In the genomic region with DNA sequence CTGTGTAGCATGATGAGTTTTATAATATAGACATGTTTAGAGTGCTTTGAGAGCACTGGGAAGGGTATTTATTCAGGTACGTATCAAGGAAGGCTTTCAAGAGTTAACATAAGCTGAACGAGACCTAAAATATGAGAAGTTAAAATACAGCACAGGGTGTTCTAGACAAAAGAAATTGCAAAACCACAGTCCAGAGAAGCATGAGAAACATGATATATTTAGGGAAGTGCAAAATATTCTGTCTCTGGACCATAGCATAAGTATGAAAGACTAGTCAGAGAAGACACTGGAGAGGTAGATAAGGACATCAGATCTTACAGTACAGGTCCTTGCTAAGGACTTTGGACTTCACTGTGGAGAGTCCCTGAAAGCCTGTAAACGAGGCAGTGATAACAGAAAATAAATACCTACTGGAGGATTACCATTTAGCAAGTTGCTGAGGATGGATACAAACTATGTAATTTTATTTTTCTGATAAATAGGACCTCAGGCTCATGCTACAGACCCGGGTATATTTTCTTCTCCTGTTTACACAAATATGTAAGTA, we compare ENCODE assay signal across 21 cellular contexts.
"Had no signal": no experiment of that assay in that cellular context is flagged by ENCODE, and none has a peak within 500 bp of the region (broad histone marks: within the 10 kb centered on the region; RNA-seq: fewer than 3 reads in every experiment).

No MANE protein-coding gene starts in this region.

- H3K9me3 ChIP-seq: ascending aorta, colonic mucosa, lower lobe of right lung, neutrophil had no signal

- H3K9me3 Mint-ChIP-seq: activated CD4-positive, alpha-beta T cell treated with anti-CD3 and anti-CD28 coated beads, Interleukin-2, amount 10 ng/mL, durations not matched to agents 7 days and 5 days; activated naive CD4-positive, alpha-beta T cell treated with anti-CD3 and anti-CD28 coated beads for 36 hours; activated naive CD8-positive, alpha-beta T cell treated with anti-CD3 and anti-CD28 coated beads, Interleukin-2, amount 50 U/mL, for 24 hours; endodermal cell had no signal

- H3K36me3 ChIP-seq: ascending aorta, colonic mucosa, lower lobe of right lung, neutrophil, tibial nerve had no signal

- H3K27ac Mint-ChIP-seq: activated CD4-positive, alpha-beta T cell treated with anti-CD3 and anti-CD28 coated beads, Interleukin-2, amount 10 ng/mL, durations not matched to agents 7 days and 5 days; activated CD8-positive, alpha-beta T cell treated with anti-CD3 and anti-CD28 coated beads, Interleukin-2, amount 10 ng/mL, durations not matched to agents 7 days and 5 days; activated naive CD4-positive, alpha-beta T cell treated with anti-CD3 and anti-CD28 coated beads for 36 hours; activated naive CD8-positive, alpha-beta T cell treated with anti-CD3 and anti-CD28 coated beads, Interleukin-2, amount 50 U/mL, for 24 hours; activated T-cell treated with anti-CD3 and anti-CD28 coated beads, Interleukin-2, amount 50 U/mL, for 24 hours; endodermal cell; natural killer cell treated with Interleukin-12 subunit alpha and Interleukin-12 subunit beta and Interleukin-15 and Interleukin-18, amount 100 ng/mL, for 72 hours had no signal

- H3K9ac ChIP-seq: parathyroid adenoma had no signal

- H3K79me2 ChIP-seq: parathyroid adenoma had no signal

- ATAC-seq: activated CD4-positive, CD25-positive, alpha-beta regulatory T cell treated with anti-CD3 and anti-CD28 coated beads, Interleukin-2, amount 50 U/mL, for 24 hours; activated CD8-positive, alpha-beta T cell treated with anti-CD3 and anti-CD28 coated beads, Interleukin-2, amount 10 ng/mL, durations not matched to agents 7 days and 5 days; activated naive CD8-positive, alpha-beta T cell treated with anti-CD3 and anti-CD28 coated beads, Interleukin-2, amount 50 U/mL, for 24 hours; left cardiac atrium; lower lobe of right lung; natural killer cell treated with Interleukin-12 subunit alpha and Interleukin-12 subunit beta and Interleukin-15 and Interleukin-18, amount 100 ng/mL, for 72 hours; stimulated activated naive CD8-positive, alpha-beta T cell treated with anti-CD3 and anti-CD28 coated beads, Interleukin-15, Interleukin-2, amounts not matched to agents 100 U/mL and 50 U/mL, for 24 hours had no signal

- H2AFZ ChIP-seq: parathyroid adenoma had no signal

- H3K4me1 ChIP-seq: ascending aorta, colonic mucosa, lower lobe of right lung, parathyroid adenoma, tibial nerve had no signal

- H3K4me3 Mint-ChIP-seq: activated CD4-positive, alpha-beta T cell treated with anti-CD3 and anti-CD28 coated beads, Interleukin-2, amount 10 ng/mL, durations not matched to agents 7 days and 5 days; activated CD8-positive, alpha-beta T cell treated with anti-CD3 and anti-CD28 coated beads, Interleukin-2, amount 10 ng/mL, durations not matched to agents 7 days and 5 days; activated naive CD4-positive, alpha-beta T cell treated with anti-CD3 and anti-CD28 coated beads for 36 hours; activated naive CD8-positive, alpha-beta T cell treated with anti-CD3 and anti-CD28 coated beads, Interleukin-2, amount 50 U/mL, for 24 hours; activated T-cell treated with anti-CD3 and anti-CD28 coated beads, Interleukin-2, amount 50 U/mL, for 24 hours; central memory CD8-positive, alpha-beta T cell; endodermal cell; natural killer cell treated with Interleukin-12 subunit alpha and Interleukin-12 subunit beta and Interleukin-15 and Interleukin-18, amount 100 ng/mL, for 72 hours had no signal

- H3K36me3 Mint-ChIP-seq: natural killer cell treated with Interleukin-12 subunit alpha and Interleukin-12 subunit beta and Interleukin-15 and Interleukin-18, amount 100 ng/mL, for 72 hours had no signal

- H3K4me1 Mint-ChIP-seq: activated CD4-positive, alpha-beta T cell treated with anti-CD3 and anti-CD28 coated beads, Interleukin-2, amount 10 ng/mL, durations not matched to agents 7 days and 5 days; activated naive CD8-positive, alpha-beta T cell treated with anti-CD3 and anti-CD28 coated beads, Interleukin-2, amount 50 U/mL, for 24 hours; central memory CD8-positive, alpha-beta T cell had no signal

- H3K27me3 ChIP-seq: ascending aorta, colonic mucosa, neutrophil, tibial nerve had no signal

- H3K4me3 ChIP-seq: ascending aorta, colonic mucosa, lower lobe of right lung, tibial nerve had no signal

- H3K27me3 Mint-ChIP-seq: activated CD4-positive, alpha-beta T cell treated with anti-CD3 and anti-CD28 coated beads, Interleukin-2, amount 10 ng/mL, durations not matched to agents 7 days and 5 days; activated naive CD8-positive, alpha-beta T cell treated with anti-CD3 and anti-CD28 coated beads, Interleukin-2, amount 50 U/mL, for 24 hours; activated T-cell treated with anti-CD3 and anti-CD28 coated beads, Interleukin-2, amount 50 U/mL, for 24 hours; central memory CD8-positive, alpha-beta T cell; natural killer cell treated with Interleukin-12 subunit alpha and Interleukin-12 subunit beta and Interleukin-15 and Interleukin-18, amount 100 ng/mL, for 72 hours had no signal

- DNase-seq: activated CD4-positive, alpha-beta T cell treated with anti-CD3 and anti-CD28 coated beads, Interleukin-2, amount 10 ng/mL, durations not matched to agents 7 days and 5 days; activated CD8-positive, alpha-beta T cell treated with anti-CD3 and anti-CD28 coated beads, Interleukin-2, amount 10 ng/mL, durations not matched to agents 7 days and 5 days; activated naive CD4-positive, alpha-beta T cell treated with anti-CD3 and anti-CD28 coated beads for 36 hours; activated naive CD8-positive, alpha-beta T cell treated with anti-CD3 and anti-CD28 coated beads, Interleukin-2, amount 50 U/mL, for 24 hours; activated T-cell treated with anti-CD3 and anti-CD28 coated beads, Interleukin-2, amount 50 U/mL, for 24 hours; colonic mucosa; endodermal cell; foreskin fibroblast; hippocampal formation; left cardiac atrium; lower lobe of right lung; stimulated activated CD4-positive, alpha-beta T cell treated with anti-CD3 and anti-CD28 coated beads, Interleukin-2, amount 100 ng/mL, for 24 hours; stimulated activated naive CD8-positive, alpha-beta T cell treated with anti-CD3 and anti-CD28 coated beads, Interleukin-15, Interleukin-2, amounts not matched to agents 100 U/mL and 50 U/mL, for 24 hours had no signal

- H3K27ac ChIP-seq: ascending aorta, colonic mucosa, epithelial cell of prostate, lower lobe of right lung, neutrophil, parathyroid adenoma, tibial nerve had no signal
